In the genomic region with DNA sequence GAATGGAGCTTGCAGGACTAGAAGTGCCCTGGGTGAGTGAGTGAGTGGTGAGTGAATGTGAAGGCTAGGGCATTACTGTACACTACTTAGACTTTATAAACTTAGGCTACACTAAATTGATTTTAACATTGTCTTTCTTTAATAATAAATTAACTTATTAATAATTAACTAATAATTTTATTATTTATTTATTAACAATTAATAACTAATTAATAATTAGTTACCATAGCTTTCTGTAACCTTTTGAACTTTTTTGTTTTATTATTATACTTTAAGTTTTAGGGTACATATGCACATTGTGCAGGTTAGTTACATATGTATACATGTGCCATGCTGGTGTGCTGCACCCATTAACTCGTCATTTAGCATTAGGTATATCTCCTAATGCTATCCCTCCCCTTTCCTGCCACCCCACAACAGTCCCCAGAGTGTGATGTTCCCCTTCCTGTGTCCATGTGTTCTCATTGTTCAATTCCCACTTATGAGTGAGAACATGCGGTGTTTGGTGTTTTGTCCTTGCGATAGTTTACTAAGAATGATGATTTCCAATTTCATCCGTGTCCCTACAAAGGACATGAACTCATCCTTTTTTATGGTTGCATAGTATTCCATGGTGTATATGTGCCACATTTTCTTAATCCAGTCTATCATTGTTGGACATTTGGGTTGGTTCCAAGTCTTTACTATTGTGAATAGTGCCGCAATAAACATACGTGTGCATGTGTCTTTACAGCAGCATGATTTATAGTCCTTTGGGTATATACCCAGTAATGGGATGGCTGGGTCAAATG, we compare ENCODE assay signal across 5 cellular contexts. TPM values are rescaled to one million over a fixed set of nuclear protein-coding genes. Genes with fewer than 3 reads are reported as not detected.
DNase-seq lines count a peak whose midpoint lies in the region; ATAC-seq, FAIRE-seq and TF ChIP-seq lines count a peak whose summit lies in the region.
"Not testable (repeated sequence)": the region's sequence is repeated elsewhere in the genome, so short reads cannot be mapped to it uniquely, and the experiment has no call there.

No MANE protein-coding gene starts in this region.

- not testable (repeated sequence) for H2AFZ ChIP-seq in GM23248

- not testable (repeated sequence) for H3K4me3 ChIP-seq in GM23248

- H3K4me1 ChIP-seq in GM23248 (ENCODE audit: insufficient read depth), result not testable (repeated sequence)

- DNase-seq in GM23248; WTC11 (ENCODE audit: low spot score); frontal cortex (ENCODE audit: low spot score in 2 of 2): not testable (repeated sequence)

- H3K4me3 Mint-ChIP-seq in WTC11; activated T-helper 17 cell treated with anti-CD3 and anti-CD28 coated beads, Interleukin-2, amount 50 U/mL, for 72 hours: not testable (repeated sequence)

- H3F3A ChIP-seq in GM23248 (ENCODE audit: insufficient read depth), result not testable (repeated sequence)

- H3K36me3 Mint-ChIP-seq in WTC11; activated T-helper 17 cell treated with anti-CD3 and anti-CD28 coated beads, Interleukin-2, amount 50 U/mL, for 72 hours (ENCODE audit: low read depth): not testable (repeated sequence)

- not testable (repeated sequence) for H3K9ac ChIP-seq in GM23248

- H3K9me3 Mint-ChIP-seq in WTC11; activated T-helper 17 cell treated with anti-CD3 and anti-CD28 coated beads, Interleukin-2, amount 50 U/mL, for 72 hours: not testable (repeated sequence)

- H3K27ac ChIP-seq in GM23248, result 0 out of 2 replicates have a peak overlapping the region, but pooled peaks have one; percentile 18

- not testable (repeated sequence) for H3K9me2 ChIP-seq in GM23248 (ENCODE audit: insufficient read depth)

- not testable (repeated sequence) for H3K36me3 ChIP-seq in GM23248 (ENCODE audit: low read depth)

- not testable (repeated sequence) for H3K27me3 Mint-ChIP-seq in WTC11 (ENCODE audit: low read depth)
- peaks cover 22% of the 10 kb centered on the region for H3K27me3 Mint-ChIP-seq in activated T-helper 17 cell treated with anti-CD3 and anti-CD28 coated beads, Interleukin-2, amount 50 U/mL, for 72 hours

- not testable (repeated sequence) for H3K9me3 ChIP-seq in GM23248 (ENCODE audit: low read depth)

- CTCF ChIA-PET in WTC11 (lab: Charles Lee), result interaction anchor here (2.1 kb wide), 1 partner anchor 15 kb away, joined by 5 read pairs; no protein-coding TSS in a partner anchor

- H3K27ac Mint-ChIP-seq in WTC11; activated T-helper 17 cell treated with anti-CD3 and anti-CD28 coated beads, Interleukin-2, amount 50 U/mL, for 72 hours: not testable (repeated sequence)

- in situ Hi-C loops in GM23248 (cut with MboI), result not testable (repeated sequence)

- not testable (repeated sequence) for H3K4me2 ChIP-seq in GM23248 (ENCODE audit: unreplicated experiment)

- 76 to 86% methylated on average over 4 to 6 of the region's 6 CpGs for WGBS in GM23248 (ENCODE audit: low coverage in 1 of 2, low lambda C conversion rate in 2 of 2, missing lambda C conversion rate in 2 of 2), 2 experiments

- peaks cover 13% of the 10 kb centered on the region for H3K4me1 Mint-ChIP-seq in WTC11
- not testable (repeated sequence) for H3K4me1 Mint-ChIP-seq in activated T-helper 17 cell treated with anti-CD3 and anti-CD28 coated beads, Interleukin-2, amount 50 U/mL, for 72 hours

- POLR2A ChIA-PET in WTC11 (lab: Charles Lee), result not testable (repeated sequence)

- TF ChIP-seq CTCF in WTC11 (IDR thresholded peaks at IDR 0.05), result not testable (repeated sequence)

- FAIRE-seq in A204.1 (lab: Jason Lieb, UNC) (peak; percentile 49), frontal cortex (lab: Jason Lieb, UNC) (peak; percentile 31)

- H3K79me2 ChIP-seq in GM23248 (ENCODE audit: insufficient read depth), result not testable (repeated sequence)

- H3K27me3 ChIP-seq in GM23248 (replicated peaks; ENCODE audit: insufficient read depth), result not testable (repeated sequence)

- not testable (repeated sequence) for H4K20me1 ChIP-seq in GM23248 (ENCODE audit: insufficient read depth)

- ATAC-seq in WTC11, result not testable (repeated sequence)
- ATAC-seq in activated T-helper 17 cell treated with anti-CD3 and anti-CD28 coated beads, Interleukin-2, amount 50 U/mL, for 72 hours (replicated peaks), result peak; percentile 16

TF ChIP-seq in WTC11, 78 proteins besides CTCF, POLR2A, EP300 and RAD21:
- peak; percentile 87 for TF ChIP-seq HMGA2 (CRISPR knock-in tag; IDR thresholded peaks at IDR 0.05)

RNA-seq across cellular contexts. Expression of gene MICA, which starts 43.8 kb away (rescaled TPM):
- 24.0 and 42.6 TPM in 2 replicates for total RNA-seq in GM23248 (2014; rRNA removed; shearing (Covaris generic))
- 36.9 and 38.0 TPM in 2 replicates for polyA plus RNA-seq in GM23248 (2016; fragmentation: Nextera tagmentation; extraction: Ambion mirVana)
- 11.4 to 12.9 TPM (median 11.7 TPM) in 3 replicates for total RNA-seq in WTC11 (2021)
- 10 to 100 TPM; 11.6 to 16.2 TPM for total RNA-seq in activated T-helper 17 cell treated with anti-CD3 and anti-CD28 coated beads, Interleukin-2, amount 50 U/mL, for 72 hours
- 0.82 TPM for total RNA-seq in frontal cortex

RNA-seq across cellular contexts. Expression of gene MICB, which starts 50.8 kb away (rescaled TPM):
- total RNA-seq in GM23248 (2014; rRNA removed; shearing (Covaris generic)), result 4.1 and 4.9 TPM in 2 replicates
- 3.7 and 4.2 TPM in 2 replicates for polyA plus RNA-seq in GM23248 (2016; fragmentation: Nextera tagmentation; extraction: Ambion mirVana)
- total RNA-seq in WTC11 (2021) (26.9 to 37.0 TPM (median 27.0 TPM) in 3 replicates), frontal cortex (0.41 TPM)
- total RNA-seq in activated T-helper 17 cell treated with anti-CD3 and anti-CD28 coated beads, Interleukin-2, amount 50 U/mL, for 72 hours, result 10 to 100 TPM; 25.8 to 34.3 TPM
